In genomic region chr17:56918916-56919315, GRCh38 we compare ENCODE assay signal across 1 cellular context.
TF ChIP-seq lines count a peak whose summit lies in the region.

No MANE protein-coding gene starts in this region.

TF ChIP-seq in IMR-90, 13 proteins besides CTCF, POLR2A, EP300 and RAD21:
- TF ChIP-seq BHLHE40 (IDR thresholded peaks at IDR 0.05; ENCODE audit: low read depth, low read length), result no peak
- no peak for TF ChIP-seq USF2 (IDR thresholded peaks at IDR 0.05; ENCODE audit: low read depth, low read length)
- TF ChIP-seq FOS (IDR thresholded peaks at IDR 0.05; ENCODE audit: low read depth, low read length), result no peak
- no peak for TF ChIP-seq MAFK (IDR thresholded peaks at IDR 0.05; ENCODE audit: low read depth, low read length)
- TF ChIP-seq RFX5 (IDR thresholded peaks at IDR 0.05; ENCODE audit: low read depth, low read length), result no peak
- no peak for TF ChIP-seq MXI1 (IDR thresholded peaks at IDR 0.05; ENCODE audit: borderline replicate concordance, low read depth, low read length)
- TF ChIP-seq SMC3 (IDR thresholded peaks at IDR 0.05; ENCODE audit: low read depth, low read length), result no peak
- peak; percentile 23; the same call in 1 of the 2 replicates for TF ChIP-seq CEBPB (IDR thresholded peaks at IDR 0.05; ENCODE audit: low read depth, low read length)
